In the genomic region with DNA sequence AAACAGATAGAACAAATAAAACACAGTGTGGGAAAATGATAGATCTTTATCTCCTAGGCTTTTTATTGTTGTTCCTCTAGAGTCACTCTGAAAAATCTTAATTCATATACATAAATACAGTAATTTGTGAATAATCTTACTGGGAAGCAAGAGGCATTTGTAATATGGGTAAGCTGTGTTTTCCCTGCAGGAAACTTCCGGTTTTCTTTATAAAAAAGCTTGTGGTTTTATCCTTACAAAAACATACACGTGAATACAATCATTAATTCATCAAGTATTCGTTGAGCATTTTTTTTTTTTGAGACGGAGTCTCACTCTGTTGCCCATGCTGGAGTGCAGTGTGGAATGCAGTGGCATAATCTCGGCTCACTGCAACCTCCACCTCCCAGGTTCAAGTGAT, we compare ENCODE assay signal across 24 cellular contexts.
"Had no signal": no experiment of that assay in that cellular context is flagged by ENCODE, and none has a peak within 500 bp of the region (broad histone marks: within the 10 kb centered on the region; RNA-seq: fewer than 3 reads in every experiment).

No MANE protein-coding gene starts in this region.

- H3K36me3 ChIP-seq: colonic mucosa, esophagus muscularis mucosa, esophagus squamous epithelium, gastrocnemius medialis, gastroesophageal sphincter, heart left ventricle, heart right ventricle had no signal

- H3K4me1 ChIP-seq: colonic mucosa, esophagus muscularis mucosa, esophagus squamous epithelium, gastrocnemius medialis, gastroesophageal sphincter, heart left ventricle, heart right ventricle had no signal

- H3K9me3 ChIP-seq: colonic mucosa, esophagus muscularis mucosa, esophagus squamous epithelium, gastrocnemius medialis, gastroesophageal sphincter, heart left ventricle, heart right ventricle had no signal

- DNase-seq: colonic mucosa; cortex of kidney; dermis blood vessel endothelial cell; dorsolateral prefrontal cortex; effector CD4-positive, alpha-beta T cell; effector CD8-positive, alpha-beta T cell; effector memory CD4-positive, alpha-beta T cell; effector memory CD8-positive, alpha-beta T cell; endodermal cell; erythroblast; esophagus squamous epithelium; foreskin fibroblast; foreskin keratinocyte; foreskin melanocyte; gastrocnemius medialis; glutamatergic neuron; head of caudate nucleus; heart left ventricle; heart right ventricle had no signal

- H3K27ac ChIP-seq: colonic mucosa, coronary artery, dorsolateral prefrontal cortex, epithelial cell of prostate, esophagus muscularis mucosa, esophagus squamous epithelium, foreskin keratinocyte, gastrocnemius medialis, gastroesophageal sphincter, heart left ventricle, heart right ventricle, hepatocyte had no signal

- H3K27me3 ChIP-seq: colonic mucosa, esophagus muscularis mucosa, esophagus squamous epithelium, foreskin keratinocyte, gastrocnemius medialis, gastroesophageal sphincter, heart left ventricle, heart right ventricle, hepatocyte had no signal

- H3K4me3 ChIP-seq: colonic mucosa, coronary artery, dorsolateral prefrontal cortex, esophagus muscularis mucosa, esophagus squamous epithelium, gastrocnemius medialis, gastroesophageal sphincter, heart left ventricle, heart right ventricle, hepatocyte had no signal
